15 cellular contexts compared by ENCODE assay signal in the genomic region with DNA sequence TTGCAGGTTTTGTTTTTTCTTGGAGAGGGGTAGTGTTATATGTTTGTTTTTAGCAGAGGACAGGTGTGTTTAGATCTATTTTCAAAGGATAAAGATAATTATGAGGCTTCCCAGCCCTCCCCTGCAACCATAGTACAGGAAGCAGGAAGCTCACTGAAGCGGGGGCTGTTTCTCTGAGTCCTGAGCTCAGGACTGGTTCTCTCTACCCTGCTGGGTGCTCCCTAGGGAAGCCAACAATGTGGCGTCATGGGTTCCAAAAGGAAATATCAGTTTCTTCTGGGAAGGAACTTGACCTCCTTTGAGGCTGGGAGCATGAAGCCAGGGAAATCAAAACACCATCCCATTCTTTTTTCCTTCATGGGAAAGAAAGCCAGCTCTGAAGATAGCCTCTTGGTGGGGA.
DNase-seq lines count a peak whose midpoint lies in the region; ATAC-seq and TF ChIP-seq lines count a peak whose summit lies in the region.
"Had no signal": no experiment of that assay in that cellular context is flagged by ENCODE, and none has a peak within 500 bp of the region (broad histone marks: within the 10 kb centered on the region; RNA-seq: fewer than 3 reads in every experiment).

No MANE protein-coding gene starts in this region.

- H3K27me3 ChIP-seq in foreskin keratinocyte = no peaks in the 10 kb centered on the region
- H3K27me3 ChIP-seq: gastroesophageal sphincter, right lobe of liver had no signal

- H3K4me1 ChIP-seq in foreskin keratinocyte = peaks cover 7% of the 10 kb centered on the region
- H3K4me1 ChIP-seq: gastroesophageal sphincter had no signal

- no peak overlapping the region for H3K27ac ChIP-seq in foreskin keratinocyte
- H3K27ac ChIP-seq: gastroesophageal sphincter, right lobe of liver had no signal

- no peak for TF ChIP-seq CTCF in fibroblast of the aortic adventitia (IDR thresholded peaks at IDR 0.05; ENCODE audit: insufficient read depth, low read length)
- no peak for TF ChIP-seq CTCF in foreskin keratinocyte (conservative IDR thresholded peaks at IDR 0.05)

- DNase-seq in Right ventricle myocardium inferior (ENCODE audit: missing footprints) (no peak), Right ventricle myocardium superior (no peak), NCI-H748 (lab: John Stamatoyannopoulos, UW; ENCODE audit: unreplicated experiment) (peak; percentile 81), fibroblast of the aortic adventitia (ENCODE audit: low read depth) (peak; percentile 18), UCSD-AML1 (lab: John Stamatoyannopoulos, UW; ENCODE audit: unreplicated experiment) (no peak), foreskin keratinocyte (no peak), hepatic stellate cell (ENCODE audit: low spot score) (no peak)
- DNase-seq in stimulated activated CD4-positive, alpha-beta T cell treated with anti-CD3 and anti-CD28 coated beads, Interleukin-1b, Interleukin-23, amount 100 ng/mL, for 48 hours = no peak
- DNase-seq: activated effector memory CD4-positive, alpha-beta T cell treated with Interleukin-2 at 50 U/mL for 16 hours; GF-D8; nucleus accumbens; right lobe of liver; substantia nigra; T-helper 1 cell had no signal

- intact Hi-C loops in Right ventricle myocardium inferior (cut with DNase I) = no loop called here
- intact Hi-C loops in Right ventricle myocardium superior (cut with DNase I) = loop anchor here (10.0 kb wide), 1 partner anchor 101 kb away; no protein-coding TSS in a partner anchor

- no peak overlapping the region for H3K4me3 ChIP-seq in fibroblast of the aortic adventitia (ENCODE audit: low read depth, low read length)
- H3K4me3 ChIP-seq: gastroesophageal sphincter, right lobe of liver had no signal

- ATAC-seq in Right ventricle myocardium inferior = peak; percentile 42
- ATAC-seq in Right ventricle myocardium superior (ENCODE audit: poor library complexity) = no peak
- no peak for ATAC-seq in foreskin keratinocyte
- ATAC-seq: gastroesophageal sphincter, right lobe of liver had no signal

Comparison
In these comparisons a context has a peak if more than half of its experiments do, and no peak if none do; other contexts are left out.
1. DNase-seq: peak in NCI-H748 (single experiment) and fibroblast of the aortic adventitia (single experiment); none in Right ventricle myocardium inferior (single experiment), Right ventricle myocardium superior (single experiment), UCSD-AML1 (single experiment), foreskin keratinocyte (0 of 2), stimulated activated CD4-positive, alpha-beta T cell treated with anti-CD3 and anti-CD28 coated beads, Interleukin-1b, Interleukin-23, amount 100 ng/mL, for 48 hours (single experiment) and hepatic stellate cell (single experiment).